Comparison of ENCODE assay signal across 8 cellular contexts in the genomic region with DNA sequence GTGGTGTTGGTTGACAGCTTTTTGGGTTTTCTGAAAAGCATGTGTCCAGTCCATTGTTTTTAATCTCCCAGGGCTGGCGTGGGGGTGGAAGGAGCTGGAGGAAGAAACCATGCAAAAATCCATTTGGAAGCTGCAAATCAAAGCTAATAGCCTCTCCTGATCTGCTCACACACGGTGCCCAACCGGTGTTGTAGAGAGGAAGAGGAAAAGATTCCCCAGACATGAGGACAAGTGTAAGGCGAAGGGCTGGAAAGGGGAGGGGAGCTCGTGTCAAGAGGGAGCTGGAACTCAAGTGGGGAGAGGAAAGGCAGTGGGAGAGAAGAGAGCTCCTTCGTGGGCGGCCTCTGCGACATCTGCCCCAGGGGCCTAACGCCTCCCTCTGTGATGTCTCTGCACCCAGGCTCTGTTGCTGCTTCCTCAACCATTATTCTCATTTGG.
DNase-seq lines count a peak whose midpoint lies in the region; ATAC-seq and TF ChIP-seq lines count a peak whose summit lies in the region.

No MANE protein-coding gene starts in this region.

- in situ Hi-C loops in mammary epithelial cell (cut with MboI; ENCODE audit: low sequenced_read_pairs in 2 of 2): loop anchor here (5.0 to 10.0 kb wide), 7 partner anchors 65 to 363 kb away; a partner anchor contains a TSS

- no peaks in the 10 kb centered on the region for H3K9me3 Mint-ChIP-seq in HFFc6
- H3K9me3 Mint-ChIP-seq in naive thymus-derived CD8-positive, alpha-beta T cell: no peaks in the 10 kb centered on the region

- peak overlapping the region; percentile 86 for H3K4me3 Mint-ChIP-seq in HFFc6
- H3K4me3 Mint-ChIP-seq in naive thymus-derived CD8-positive, alpha-beta T cell: peak overlapping the region in 7 of 10 donors; percentile 11 to 72 (median 44)

- H3K9me3 ChIP-seq in mammary epithelial cell (replicated peaks; ENCODE audit: insufficient read depth, low read length): no peaks in the 10 kb centered on the region

- H3K9ac ChIP-seq in mammary epithelial cell (ENCODE audit: insufficient read depth, low read length): peak overlapping the region; percentile 96

- ATAC-seq in naive thymus-derived CD8-positive, alpha-beta T cell: no peak
- ATAC-seq in GM21367 (IDR thresholded peaks at IDR 0.05; ENCODE audit: unreplicated experiment) (no peak), GM21825 (IDR thresholded peaks at IDR 0.05; ENCODE audit: unreplicated experiment) (no peak)

- no peak for TF ChIP-seq CTCF in 22Rv1 (IDR thresholded peaks at IDR 0.05)
- no peak for TF ChIP-seq CTCF in HFFc6 (IDR thresholded peaks at IDR 0.05)
- no peak for TF ChIP-seq CTCF in mammary epithelial cell (conservative IDR thresholded peaks at IDR 0.05 in 1 of 2, IDR thresholded peaks at IDR 0.05 in 1 of 2; ENCODE audit: extremely low read depth in 1 of 2, insufficient read depth in 1 of 2, low read depth in 1 of 2, low read length in 2 of 2)

- H2AFZ ChIP-seq in mammary epithelial cell (ENCODE audit: low read depth, low read length): peak overlapping the region; percentile 69

- CTCF ChIA-PET in mammary epithelial cell (lab: Charles Lee; ENCODE audit: low non-redundant PET): interaction anchor here (0.6 kb wide), 1 partner anchor 32 kb away, joined by 3 read pairs; no protein-coding TSS in a partner anchor

- 26% methylated on average over 8 of the region's 9 CpGs for WGBS in mammary epithelial cell (ENCODE audit: low coverage, missing lambda C conversion rate)

- H3K36me3 ChIP-seq in mammary epithelial cell (ENCODE audit: insufficient read depth, low read length): no peaks in the 10 kb centered on the region

- no peaks in the 10 kb centered on the region for H3K79me2 ChIP-seq in mammary epithelial cell (ENCODE audit: insufficient read depth, low read length)

- dilution Hi-C loops in mammary epithelial cell (cut with HindIII; ENCODE audit: low sequenced_read_pairs): loop anchor here (5.0 kb wide), 1 partner anchor 65 kb away; no protein-coding TSS in a partner anchor

- H3K4me3 ChIP-seq in mammary epithelial cell (replicated peaks in 1 of 3; ENCODE audit: insufficient read depth in 1 of 3, low read depth in 2 of 3, low read length in 3 of 3): no peak overlapping the region

- H3K27ac Mint-ChIP-seq in HFFc6: peak overlapping the region; percentile 100
- peak overlapping the region in 9 of 10 donors; percentile 50 to 99 (median 84) for H3K27ac Mint-ChIP-seq in naive thymus-derived CD8-positive, alpha-beta T cell

- H3K36me3 Mint-ChIP-seq in HFFc6 (ENCODE audit: low read depth): no peaks in the 10 kb centered on the region
- H3K36me3 Mint-ChIP-seq in naive thymus-derived CD8-positive, alpha-beta T cell: no peaks in the 10 kb centered on the region

- no TSS peak for BruUV-seq in mammary epithelial cell (replicated peaks; lab: Mats Ljungman, UMichigan)

- intact Hi-C loops in mammary epithelial cell (cut with micrococcal nuclease): loop anchor here (2.0 to 5.0 kb wide), 2 partner anchors 180 to 203 kb away; no protein-coding TSS in a partner anchor

- peaks cover 63% of the 10 kb centered on the region for H3K4me1 ChIP-seq in mammary epithelial cell (ENCODE audit: insufficient read depth, low read length)

- DNase-seq in HFFc6 (no peak), mammary epithelial cell (no peak), midbrain (lab: John Stamatoyannopoulos, UW) (no peak)
- no peak for DNase-seq in naive thymus-derived CD8-positive, alpha-beta T cell
- no peak for DNase-seq in activated CD8-positive, alpha-beta memory T cell treated with anti-CD3 and anti-CD28 coated beads for 24 hours

- H3K4me2 ChIP-seq in mammary epithelial cell (ENCODE audit: insufficient read depth, low read depth, low read length): peak overlapping the region; percentile 88

- H3K27ac ChIP-seq in 22Rv1 (peak overlapping the region; percentile 99; the same call in 1 of the 2 replicates), mammary epithelial cell (ENCODE audit: insufficient read depth, low read depth, low read length) (peak overlapping the region; percentile 93)

- H4K20me1 ChIP-seq in mammary epithelial cell (ENCODE audit: insufficient read depth, low read length): no peaks in the 10 kb centered on the region

- POLR2A ChIA-PET in naive thymus-derived CD8-positive, alpha-beta T cell (lab: Charles Lee): interaction anchor here (2.3 to 8.6 kb wide), 3 partner anchors 47 to 111 kb away, joined by 6 to 217 read pairs (median 62); a partner anchor contains a TSS

- peaks cover 98% of the 10 kb centered on the region for H3K4me1 Mint-ChIP-seq in HFFc6 (ENCODE audit: low read depth)
- H3K4me1 Mint-ChIP-seq in naive thymus-derived CD8-positive, alpha-beta T cell: peaks cover 45 to 66% (median 61%) of the 10 kb centered on the region in 4 donors

- H3K27me3 ChIP-seq in mammary epithelial cell (ENCODE audit: insufficient read depth, low read length): no peaks in the 10 kb centered on the region

- no peaks in the 10 kb centered on the region for H3K27me3 Mint-ChIP-seq in HFFc6 (ENCODE audit: insufficient read depth)
- peaks cover 0 to 3% (median 0%) of the 10 kb centered on the region in 5 donors for H3K27me3 Mint-ChIP-seq in naive thymus-derived CD8-positive, alpha-beta T cell
